8 cellular contexts compared by ENCODE assay signal in genomic region chr10:50604823-50605222, GRCh38. TPM values are rescaled to one million over a fixed set of nuclear protein-coding genes. Genes with fewer than 3 reads are reported as not detected.
DNase-seq lines count a peak whose midpoint lies in the region; TF ChIP-seq lines count a peak whose summit lies in the region.

No MANE protein-coding gene starts in this region.

- H3K79me2 ChIP-seq in PC-9 (ENCODE audit: low read depth): peaks cover 75% of the 10 kb centered on the region

- H3F3A ChIP-seq in PC-9 (ENCODE audit: insufficient read depth, low read depth): peaks cover 34% of the 10 kb centered on the region

- H3K4me1 ChIP-seq in PC-9 (replicated peaks; ENCODE audit: insufficient read depth) (peaks cover 52% of the 10 kb centered on the region), prostate gland (replicated peaks) (peaks cover 19% of the 10 kb centered on the region)
- peaks cover 20% of the 10 kb centered on the region for H3K4me1 ChIP-seq in effector memory CD4-positive, alpha-beta T cell (ENCODE audit: control insufficient read depth, insufficient read depth, low read length, poor library complexity, severe bottlenecking)

- intact Hi-C loops in PC-9 (cut with micrococcal nuclease; ENCODE audit: unreplicated experiment) (loop anchor here (1.0 to 5.0 kb wide), 4 partner anchors 18 to 135 kb away; partner anchors contain the start of gene SGMS1), prostate gland (cut with DNase I) (no loop called here), head of caudate nucleus (cut with DNase I) (no loop called here)

- 12% methylated on average over 3 of the region's 3 CpGs for WGBS in prostate gland

- H3K36me3 ChIP-seq in PC-9 (ENCODE audit: low read depth) (no peaks in the 10 kb centered on the region), prostate gland (no peaks in the 10 kb centered on the region)
- no peaks in the 10 kb centered on the region for H3K36me3 ChIP-seq in effector memory CD4-positive, alpha-beta T cell (ENCODE audit: control insufficient read depth, insufficient read depth, low read length)

- DNase-seq in ELR (ENCODE audit: low read depth) (peak; percentile 47), PC-9 (peak in 1 of 2 experiments; percentile 81), epithelial cell of esophagus (ENCODE audit: low read depth) (peak; percentile 23), prostate gland (ENCODE audit: low spot score) (no peak), head of caudate nucleus (no peak), activated gamma-delta T cell treated with Interleukin-2 at 50 U/mL for 16 hours (no peak), nucleus accumbens (lab: John Stamatoyannopoulos, UW) (no peak)
- no peak for DNase-seq in effector memory CD4-positive, alpha-beta T cell

- no peak for TF ChIP-seq CTCF in PC-9 (conservative IDR thresholded peaks at IDR 0.05)
- TF ChIP-seq CTCF in epithelial cell of esophagus (IDR thresholded peaks at IDR 0.05; ENCODE audit: insufficient read depth, low read depth, low read length, missing control alignments): no peak
- no peak for TF ChIP-seq CTCF in prostate gland (IDR thresholded peaks at IDR 0.05)

- no peaks in the 10 kb centered on the region for H3K9me2 ChIP-seq in PC-9 (ENCODE audit: insufficient read depth)

- no peak overlapping the region for H2AFZ ChIP-seq in PC-9

- H4K20me1 ChIP-seq in PC-9 (ENCODE audit: insufficient read depth): peaks cover 31% of the 10 kb centered on the region

- POLR2A ChIA-PET in PC-9 (lab: Charles Lee; ENCODE audit: unreplicated experiment): no interaction called here

- peak overlapping the region; percentile 53 for H3K27ac ChIP-seq in PC-9
- H3K27ac ChIP-seq in prostate gland: peak overlapping the region; percentile 28 to 62
- no peak overlapping the region for H3K27ac ChIP-seq in effector memory CD4-positive, alpha-beta T cell (ENCODE audit: insufficient read depth, low read length, poor library complexity, severe bottlenecking)

- CTCF ChIA-PET in PC-9 (lab: Charles Lee): interaction anchor here (0.6 kb wide), 1 partner anchor 64 kb away, joined by 3 read pairs; no protein-coding TSS in a partner anchor

- no peak for TF ChIP-seq POLR2A in prostate gland (IDR thresholded peaks at IDR 0.05)

- H3K27me3 ChIP-seq in PC-9 (ENCODE audit: insufficient read depth, low read depth) (no peaks in the 10 kb centered on the region), prostate gland (replicated peaks; ENCODE audit: insufficient read depth) (no peaks in the 10 kb centered on the region)
- H3K27me3 ChIP-seq in effector memory CD4-positive, alpha-beta T cell (replicated peaks; ENCODE audit: control insufficient read depth, insufficient read depth, low read length, poor library complexity, severe bottlenecking): no peaks in the 10 kb centered on the region

- H3K9me3 ChIP-seq in PC-9 (ENCODE audit: insufficient read depth, low read depth) (no peaks in the 10 kb centered on the region), prostate gland (no peaks in the 10 kb centered on the region)
- H3K9me3 ChIP-seq in effector memory CD4-positive, alpha-beta T cell (ENCODE audit: control insufficient read depth, low read length): no peaks in the 10 kb centered on the region

- no TSS peak for BruUV-seq in PC-9 (replicated peaks; lab: Mats Ljungman, UMichigan)

- H3K4me3 ChIP-seq in PC-9: no peak overlapping the region; the same call in 1 of the 2 replicates
- no peak overlapping the region for H3K4me3 ChIP-seq in epithelial cell of esophagus (ENCODE audit: low read length)
- no peak overlapping the region for H3K4me3 ChIP-seq in prostate gland
- no peak overlapping the region for H3K4me3 ChIP-seq in effector memory CD4-positive, alpha-beta T cell (ENCODE audit: insufficient read depth, low read depth, low read length, poor library complexity, severe bottlenecking)

- H3K4me2 ChIP-seq in PC-9: peak overlapping the region; percentile 57

RNA-seq across cellular contexts. Expression of gene SGMS1, which starts 18.9 kb away (rescaled TPM):
- total RNA-seq in PC-9 (2021) (34.3 and 35.0 TPM in 2 replicates), prostate gland (10 to 100 TPM; 67.0 to 68.2 TPM)

Comparison
In these comparisons a context has a peak if more than half of its experiments do, and no peak if none do; other contexts are left out.
1. DNase-seq: peak in ELR (single experiment) and epithelial cell of esophagus (single experiment); none in prostate gland (single experiment), head of caudate nucleus (0 of 42), activated gamma-delta T cell treated with Interleukin-2 at 50 U/mL for 16 hours (single experiment), nucleus accumbens (0 of 56) and effector memory CD4-positive, alpha-beta T cell (0 of 3).